2 cellular contexts compared by ENCODE assay signal in the genomic region with DNA sequence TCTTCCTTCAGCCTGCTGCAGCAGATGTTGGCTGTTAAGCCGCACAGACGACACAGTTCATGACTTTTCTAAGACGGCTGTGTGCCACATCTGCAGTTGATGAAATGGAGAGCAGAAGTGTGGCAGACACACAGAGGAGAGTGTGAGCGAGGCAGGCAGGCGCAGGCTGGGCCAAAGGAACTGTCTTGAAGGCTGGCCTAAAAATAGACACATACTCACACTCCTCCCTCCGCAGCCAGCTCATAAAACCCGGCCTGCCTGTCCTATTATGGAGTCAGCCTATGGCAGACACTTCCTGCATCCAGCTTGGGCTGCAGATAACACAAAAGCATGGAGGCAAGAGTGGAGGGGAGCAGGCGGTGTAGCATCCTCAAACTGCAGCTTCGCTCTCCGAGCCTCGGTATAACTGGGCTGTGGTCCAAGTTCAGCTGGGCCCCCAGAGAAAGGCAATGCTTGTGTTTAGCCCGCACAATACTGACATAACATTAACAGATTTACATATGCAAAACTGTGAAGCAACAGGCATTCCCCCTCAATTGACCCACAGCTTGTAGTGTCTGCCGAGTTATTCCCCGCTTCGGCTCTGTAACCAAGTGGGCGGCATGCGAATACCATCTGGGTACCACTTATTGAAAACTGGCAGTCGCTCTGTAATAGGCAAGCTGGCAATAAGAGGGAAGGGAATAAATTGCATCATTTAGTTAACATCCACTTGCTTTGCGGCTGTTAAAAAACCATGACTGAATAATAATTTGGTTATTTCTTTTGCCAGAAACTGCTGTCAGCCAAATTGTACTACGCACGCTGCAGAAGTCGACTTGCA.
TF ChIP-seq lines count a peak whose summit lies in the region.

No MANE protein-coding gene starts in this region.

TF ChIP-seq in liver, 16 proteins besides CTCF, POLR2A, EP300 and RAD21:
- peak; percentile 56 for TF ChIP-seq NR2F2 (IDR thresholded peaks at IDR 0.05)
- no peak for TF ChIP-seq HNF4A (conservative IDR thresholded peaks at IDR 0.05)

TF ChIP-seq in HepG2, 621 proteins besides CTCF, POLR2A, EP300 and RAD21:
- no peak for TF ChIP-seq ZNF605 (CRISPR knock-in tag; IDR thresholded peaks at IDR 0.05)
- TF ChIP-seq ZNF34 (CRISPR knock-in tag; IDR thresholded peaks at IDR 0.05; ENCODE audit: borderline replicate concordance), result no peak
- TF ChIP-seq CBX2 (IDR thresholded peaks at IDR 0.05; ENCODE audit: low read depth, low read length), result no peak
- TF ChIP-seq CBX2 (CRISPR knock-in tag; IDR thresholded peaks at IDR 0.05; ENCODE audit: low read depth), result no peak
- TF ChIP-seq, protein P1, sequence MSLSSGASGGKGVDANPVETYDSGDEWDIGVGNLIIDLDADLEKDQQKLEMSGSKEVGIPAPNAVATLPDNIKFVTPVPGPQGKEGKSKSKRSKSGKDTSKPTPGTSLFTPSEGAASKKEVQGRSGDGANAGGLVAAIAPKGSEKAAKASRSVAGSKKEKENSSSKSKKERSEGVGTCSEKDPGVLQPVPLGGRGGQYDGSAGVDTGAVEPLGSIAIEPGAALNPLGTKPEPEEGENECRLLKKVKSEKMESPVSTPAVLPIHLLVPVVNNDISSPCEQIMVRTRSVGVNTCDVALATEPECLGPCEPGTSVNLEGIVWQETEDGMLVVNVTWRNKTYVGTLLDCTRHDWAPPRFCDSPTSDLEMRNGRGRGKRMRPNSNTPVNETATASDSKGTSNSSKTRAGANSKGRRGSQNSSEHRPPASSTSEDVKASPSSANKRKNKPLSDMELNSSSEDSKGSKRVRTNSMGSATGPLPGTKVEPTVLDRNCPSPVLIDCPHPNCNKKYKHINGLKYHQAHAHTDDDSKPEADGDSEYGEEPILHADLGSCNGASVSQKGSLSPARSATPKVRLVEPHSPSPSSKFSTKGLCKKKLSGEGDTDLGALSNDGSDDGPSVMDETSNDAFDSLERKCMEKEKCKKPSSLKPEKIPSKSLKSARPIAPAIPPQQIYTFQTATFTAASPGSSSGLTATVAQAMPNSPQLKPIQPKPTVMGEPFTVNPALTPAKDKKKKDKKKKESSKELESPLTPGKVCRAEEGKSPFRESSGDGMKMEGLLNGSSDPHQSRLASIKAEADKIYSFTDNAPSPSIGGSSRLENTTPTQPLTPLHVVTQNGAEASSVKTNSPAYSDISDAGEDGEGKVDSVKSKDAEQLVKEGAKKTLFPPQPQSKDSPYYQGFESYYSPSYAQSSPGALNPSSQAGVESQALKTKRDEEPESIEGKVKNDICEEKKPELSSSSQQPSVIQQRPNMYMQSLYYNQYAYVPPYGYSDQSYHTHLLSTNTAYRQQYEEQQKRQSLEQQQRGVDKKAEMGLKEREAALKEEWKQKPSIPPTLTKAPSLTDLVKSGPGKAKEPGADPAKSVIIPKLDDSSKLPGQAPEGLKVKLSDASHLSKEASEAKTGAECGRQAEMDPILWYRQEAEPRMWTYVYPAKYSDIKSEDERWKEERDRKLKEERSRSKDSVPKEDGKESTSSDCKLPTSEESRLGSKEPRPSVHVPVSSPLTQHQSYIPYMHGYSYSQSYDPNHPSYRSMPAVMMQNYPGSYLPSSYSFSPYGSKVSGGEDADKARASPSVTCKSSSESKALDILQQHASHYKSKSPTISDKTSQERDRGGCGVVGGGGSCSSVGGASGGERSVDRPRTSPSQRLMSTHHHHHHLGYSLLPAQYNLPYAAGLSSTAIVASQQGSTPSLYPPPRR (CRISPR knock-in tag; IDR thresholded peaks at IDR 0.05; ENCODE audit: borderline replicate concordance), result no peak
